Comparison of ENCODE assay signal across 8 cellular contexts in the genomic region with DNA sequence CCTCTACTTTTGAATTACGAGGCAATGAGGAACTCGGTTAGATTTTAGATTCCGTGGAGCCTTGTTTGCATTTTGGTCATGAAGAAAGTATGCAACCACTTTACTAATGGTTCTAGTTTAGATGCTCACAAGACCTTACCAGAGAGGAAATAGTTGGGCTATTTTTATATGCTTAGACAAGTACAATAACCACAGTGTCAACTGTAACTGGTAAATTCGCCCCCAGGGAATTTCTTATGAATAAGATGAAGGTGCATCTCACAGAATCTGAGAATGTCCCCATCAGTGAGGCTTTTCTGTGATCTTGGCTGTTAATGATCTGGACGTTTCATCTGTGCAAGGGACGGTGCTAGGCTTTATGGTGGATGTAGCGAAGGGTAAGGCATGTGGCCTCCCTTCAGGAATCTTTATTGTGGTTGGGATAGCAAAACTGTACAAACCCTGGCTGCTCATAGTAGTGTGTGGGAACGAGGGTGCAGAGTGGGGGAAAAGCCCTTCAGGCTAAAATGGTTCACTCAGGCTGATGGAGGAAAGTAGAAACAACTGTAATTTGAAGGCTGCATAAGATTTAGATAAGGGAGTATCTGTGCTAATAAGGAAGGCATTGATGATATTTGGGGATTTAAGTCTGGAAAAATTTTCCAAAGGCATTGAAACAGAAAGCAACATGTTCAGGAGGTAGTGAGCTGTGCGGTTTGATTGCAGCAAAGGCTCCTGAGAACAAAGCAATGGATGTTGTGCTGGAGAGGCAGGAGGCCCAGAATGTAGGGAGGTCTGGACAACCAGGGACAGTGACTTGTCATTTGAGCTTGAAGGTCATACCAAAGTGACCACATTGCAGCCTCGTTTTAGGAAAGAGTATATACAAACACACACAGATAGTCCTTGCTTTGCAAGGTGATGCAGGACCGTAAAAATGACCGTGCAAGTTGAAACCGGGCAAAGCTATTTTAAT. TPM values are rescaled to one million over a fixed set of nuclear protein-coding genes. Genes with fewer than 3 reads are reported as not detected.
DNase-seq lines count a peak whose midpoint lies in the region; ATAC-seq and TF ChIP-seq lines count a peak whose summit lies in the region.

No MANE protein-coding gene starts in this region.

- H3K4me3 ChIP-seq in Jurkat, Clone E6-1 (ENCODE audit: low read length): peak overlapping the region; percentile 32
- H3K4me3 ChIP-seq in Caco-2 (ENCODE audit: low read depth, low read length): no peak overlapping the region

- peak; percentile 73 for DNase-seq in GM13976 (ENCODE audit: low spot score)
- peak; percentile 67 for DNase-seq in Jurkat, Clone E6-1 (ENCODE audit: low read depth, low spot score)
- peak; percentile 24 for DNase-seq in amniotic stem cell (lab: John Stamatoyannopoulos, UW)
- DNase-seq in natural killer cell: no peak
- no peak for DNase-seq in cerebellum (ENCODE audit: low spot score)
- DNase-seq in NCI-H82 treated with DMSO at 0.1 percent for 48 hours (lab: John Stamatoyannopoulos, UW; ENCODE audit: unreplicated experiment): no peak
- DNase-seq in Caco-2: no peak

- H3K9me3 Mint-ChIP-seq in natural killer cell (no peaks in the 10 kb centered on the region), Caco-2 (ENCODE audit: unreplicated experiment) (no peaks in the 10 kb centered on the region)

- H3K4me1 ChIP-seq in Caco-2: no peaks in the 10 kb centered on the region

- no TSS peak for BruUV-seq in Caco-2 (replicated peaks; lab: Mats Ljungman, UMichigan)

- peak; percentile 93 for ATAC-seq in GM21786 (IDR thresholded peaks at IDR 0.05; ENCODE audit: unreplicated experiment)
- peak; percentile 79 to 92 (median 82) for ATAC-seq in natural killer cell

- POLR2A ChIA-PET in Caco-2 (lab: Charles Lee): no interaction called here

- H3K9me3 ChIP-seq in Caco-2: no peaks in the 10 kb centered on the region

- H3K4me1 Mint-ChIP-seq in natural killer cell (peaks cover 60 to 63% of the 10 kb centered on the region in 2 donors), Caco-2 (ENCODE audit: low read depth, unreplicated experiment) (peaks cover 8% of the 10 kb centered on the region)

- CTCF ChIA-PET in Caco-2 (lab: Charles Lee): no interaction called here

- no peaks in the 10 kb centered on the region; the same call in 1 of the 2 replicates for H3K36me3 ChIP-seq in Caco-2 (ENCODE audit: control insufficient read depth, insufficient read depth, low read length)

- H3K4me3 Mint-ChIP-seq in natural killer cell (peak overlapping the region; percentile 90), Caco-2 (ENCODE audit: unreplicated experiment) (no peak overlapping the region)

- intact Hi-C loops in natural killer cell (cut with micrococcal nuclease) (no loop called here), Caco-2 (cut with micrococcal nuclease; ENCODE audit: unreplicated experiment) (no loop called here)

- H3K36me3 Mint-ChIP-seq in natural killer cell (no peaks in the 10 kb centered on the region), Caco-2 (ENCODE audit: insufficient read depth, unreplicated experiment) (peaks cover 12% of the 10 kb centered on the region)

- H3K27ac Mint-ChIP-seq in natural killer cell (peak overlapping the region; percentile 88 to 94), Caco-2 (ENCODE audit: unreplicated experiment) (no peak overlapping the region)

- TF ChIP-seq CTCF in GM13976 (IDR thresholded peaks at IDR 0.05; ENCODE audit: borderline replicate concordance, control extremely low read depth, extremely low read depth, insufficient read depth, missing control alignments) (no peak), natural killer cell (IDR thresholded peaks at IDR 0.05) (no peak), Caco-2 (IDR thresholded peaks at IDR 0.05; ENCODE audit: insufficient read depth in 1 of 2, low read depth in 1 of 2, low read length in 1 of 2, severe bottlenecking in 1 of 2, unreplicated experiment in 1 of 2) (no peak)

- in situ Hi-C loops in GM13976 (cut with MboI; ENCODE audit: low sequenced_read_pairs, unreplicated experiment): no loop called here

- H3K27me3 Mint-ChIP-seq in natural killer cell (ENCODE audit: low read depth in 2 of 2): no peaks in the 10 kb centered on the region
- no peaks in the 10 kb centered on the region for H3K27me3 Mint-ChIP-seq in Caco-2 (ENCODE audit: insufficient read depth, unreplicated experiment)

- H3K27me3 ChIP-seq in Caco-2 (replicated peaks; ENCODE audit: control insufficient read depth, insufficient read depth, low read length): no peaks in the 10 kb centered on the region

RNA-seq across cellular contexts. Expression of a gene that starts 28.4 kb away (rescaled TPM):
- 51.1 TPM for polyA plus RNA-seq in Jurkat, Clone E6-1 (2012; ENCODE audit: insufficient read depth, insufficient read length)
- total RNA-seq in natural killer cell: 10 to 100 TPM; 50.6 to 59.1 (median 56.4) TPM
- total RNA-seq in cerebellum: 25.5 TPM
- total RNA-seq in Caco-2 (2022): 91.3 and 103 TPM in 2 replicates

RNA-seq across cellular contexts. Expression of a gene that starts 29.2 kb away (rescaled TPM):
- polyA plus RNA-seq in Jurkat, Clone E6-1 (2012; ENCODE audit: insufficient read depth, insufficient read length): 0.60 TPM
- total RNA-seq in natural killer cell (10 to 100 TPM; 11.4 to 41.7 (median 25.5) TPM), cerebellum (not detected), Caco-2 (2022) (not detected in 2 replicates)

Comparison
In these comparisons a context has a peak if more than half of its experiments do, and no peak if none do; other contexts are left out.
1. DNase-seq: peak in GM13976 (single experiment), Jurkat, Clone E6-1 (single experiment) and amniotic stem cell (single experiment); none in natural killer cell (single experiment), cerebellum (single experiment), NCI-H82 treated with DMSO at 0.1 percent for 48 hours (single experiment) and Caco-2 (0 of 2).
2. RNA of a gene that starts 29.2 kb away (total RNA-seq): 11.4 to 41.7 TPM in natural killer cell; not detected in cerebellum (single experiment) and not detected in Caco-2; every median in the first group is over 10 times any median in the second.